ENCODE assay signal across 23 cellular contexts in genomic region chr9:32487981-32488380, GRCh38. TPM values are rescaled to one million over a fixed set of nuclear protein-coding genes. Genes with fewer than 3 reads are reported as not detected.
A peak's percentile ranks its signal among the peaks of the same experiment; 100 is the strongest.
DNase-seq lines count a peak whose midpoint lies in the region; ATAC-seq and TF ChIP-seq lines count a peak whose summit lies in the region.
"Had no signal": no experiment of that assay in that cellular context is flagged by ENCODE, and none has a peak within 500 bp of the region (broad histone marks: within the 10 kb centered on the region; RNA-seq: fewer than 3 reads in every experiment).

No MANE protein-coding gene starts in this region.

- peak; percentile 36 for DNase-seq in Daoy (ENCODE audit: low read depth)
- peak; percentile 33 for DNase-seq in M059J (ENCODE audit: low read depth)
- DNase-seq in chondrocyte (ENCODE audit: low spot score) = no peak
- no peak for DNase-seq in right lobe of liver
- DNase-seq in activated naive CD8-positive, alpha-beta T cell treated with anti-CD3 and anti-CD28 coated beads for 36 hours = no peak
- DNase-seq: activated CD4-positive, alpha-beta T cell treated with anti-CD3 and anti-CD28 coated beads for 4 hours; CD4-positive, alpha-beta memory T cell; H9; left ventricle myocardium inferior; MM.1S; NCI-H146; NCI-H774; Right ventricle myocardium superior; stimulated activated CD4-positive, alpha-beta T cell treated with anti-CD3 and anti-CD28 coated beads, Interleukin-2, amount 100 ng/mL, for 24 hours; stimulated activated naive CD4-positive, alpha-beta T cell treated with Interleukin-2 at 50 U/mL for 16 hours had no signal

- H3K4me3 Mint-ChIP-seq in chondrocyte (ENCODE audit: unreplicated experiment) = no peak overlapping the region
- H3K4me3 Mint-ChIP-seq in activated naive CD8-positive, alpha-beta T cell treated with anti-CD3 and anti-CD28 coated beads for 36 hours = no peak overlapping the region
- H3K4me3 Mint-ChIP-seq: activated naive CD8-positive, alpha-beta T cell; CD4-positive, alpha-beta memory T cell; H9; IgD-negative memory B cell had no signal

- no peaks in the 10 kb centered on the region for H3K9me3 Mint-ChIP-seq in chondrocyte (ENCODE audit: low read depth)
- H3K9me3 Mint-ChIP-seq in activated naive CD8-positive, alpha-beta T cell treated with anti-CD3 and anti-CD28 coated beads for 36 hours = no peaks in the 10 kb centered on the region
- H3K9me3 Mint-ChIP-seq: CD4-positive, alpha-beta memory T cell; H9; IgD-negative memory B cell had no signal

- H3K4me1 Mint-ChIP-seq in chondrocyte (ENCODE audit: low read depth) = peaks cover 17% of the 10 kb centered on the region
- no peaks in the 10 kb centered on the region for H3K4me1 Mint-ChIP-seq in activated naive CD8-positive, alpha-beta T cell treated with anti-CD3 and anti-CD28 coated beads for 36 hours
- H3K4me1 Mint-ChIP-seq: IgD-negative memory B cell had no signal

- intact Hi-C loops in right lobe of liver (cut with DNase I) = no loop called here

- WGBS in right lobe of liver (ENCODE audit: insufficient coverage, low coverage, low lambda C conversion rate, missing lambda C conversion rate) = 68% methylated on average over 3 of the region's 3 CpGs

- H3K9me3 ChIP-seq in right lobe of liver = no peaks in the 10 kb centered on the region
- H3K9me3 ChIP-seq: esophagus muscularis mucosa, left ventricle myocardium inferior had no signal

- peaks cover 40% of the 10 kb centered on the region for H3K36me3 Mint-ChIP-seq in chondrocyte (ENCODE audit: low read depth)
- H3K36me3 Mint-ChIP-seq in activated naive CD8-positive, alpha-beta T cell treated with anti-CD3 and anti-CD28 coated beads for 36 hours = peaks cover 3% of the 10 kb centered on the region

- TF ChIP-seq POLR2A in right lobe of liver (IDR thresholded peaks at IDR 0.05) = no peak

- H3K27ac Mint-ChIP-seq in chondrocyte (ENCODE audit: unreplicated experiment) = peak overlapping the region; percentile 4
- no peak overlapping the region for H3K27ac Mint-ChIP-seq in activated naive CD8-positive, alpha-beta T cell treated with anti-CD3 and anti-CD28 coated beads for 36 hours
- H3K27ac Mint-ChIP-seq: activated naive CD8-positive, alpha-beta T cell; IgD-negative memory B cell; progenitor cell of endocrine pancreas had no signal

- H3K4me3 ChIP-seq in right lobe of liver = no peak overlapping the region
- H3K4me3 ChIP-seq: esophagus muscularis mucosa, left ventricle myocardium inferior, skin epidermis had no signal

- H3K4me1 ChIP-seq in right lobe of liver = peaks cover 0 to 22% (median 11%) of the 10 kb centered on the region in 4 donors
- H3K4me1 ChIP-seq: esophagus muscularis mucosa, left ventricle myocardium inferior had no signal

- H3K36me3 ChIP-seq in right lobe of liver = peaks cover 0 to 13% (median 1%) of the 10 kb centered on the region in 4 donors

- H3K27ac ChIP-seq in right lobe of liver = peak overlapping the region in 2 of 3 donors; percentile 36 to 37
- H3K27ac ChIP-seq: esophagus muscularis mucosa, left ventricle myocardium inferior, skin epidermis had no signal

- no peaks in the 10 kb centered on the region for H3K27me3 ChIP-seq in right lobe of liver
- H3K27me3 ChIP-seq: esophagus muscularis mucosa had no signal

- ATAC-seq in right lobe of liver = peak in 1 of 4 donors; percentile 18
- ATAC-seq in GM18519 (IDR thresholded peaks at IDR 0.05; ENCODE audit: low FRiP score, unreplicated experiment) = no peak
- ATAC-seq in GM21529 (IDR thresholded peaks at IDR 0.05; ENCODE audit: unreplicated experiment) = no peak
- ATAC-seq in HG03342 (IDR thresholded peaks at IDR 0.05; ENCODE audit: unreplicated experiment) = no peak

- H3K27me3 Mint-ChIP-seq in chondrocyte (ENCODE audit: low read depth) = no peaks in the 10 kb centered on the region
- H3K27me3 Mint-ChIP-seq in activated naive CD8-positive, alpha-beta T cell treated with anti-CD3 and anti-CD28 coated beads for 36 hours = no peaks in the 10 kb centered on the region
- H3K27me3 Mint-ChIP-seq: activated naive CD8-positive, alpha-beta T cell; CD4-positive, alpha-beta memory T cell; IgD-negative memory B cell; progenitor cell of endocrine pancreas had no signal

- no peak for TF ChIP-seq CTCF in chondrocyte (IDR thresholded peaks at IDR 0.05)
- TF ChIP-seq CTCF in right lobe of liver (IDR thresholded peaks at IDR 0.05) = no peak

RNA-seq across cellular contexts. Expression of gene RIGI, which starts 38.0 kb away (rescaled TPM):
- total RNA-seq in Daoy (2014; rRNA removed; shearing (Covaris generic)) = 23.5 and 24.6 TPM in 2 replicates
- total RNA-seq in M059J (2014; rRNA removed; shearing (Covaris generic)) = 93.4 and 142 TPM in 2 replicates
- total RNA-seq in chondrocyte = 3.8 to 5.0 TPM (median 3.9 TPM) in 3 replicates
- total RNA-seq in right lobe of liver = 1 to 10 TPM; 2.7 to 6.1 (median 4.8) TPM
- 1 to 10 TPM; 8.6 to 9.9 TPM for total RNA-seq in activated naive CD8-positive, alpha-beta T cell treated with anti-CD3 and anti-CD28 coated beads for 36 hours

Comparison
In these comparisons a context has a peak if more than half of its experiments do, and no peak if none do; other contexts are left out.
1. DNase-seq: peak in Daoy (single experiment) and M059J (single experiment); none in chondrocyte (single experiment), right lobe of liver (0 of 3) and activated naive CD8-positive, alpha-beta T cell treated with anti-CD3 and anti-CD28 coated beads for 36 hours (single experiment).